Comparison of ENCODE assay signal across 1 cellular context in genomic region chr9:100088202-100088601, GRCh38.
A peak's percentile ranks its signal among the peaks of the same experiment; 100 is the strongest.
TF ChIP-seq lines count a peak whose summit lies in the region.

No MANE protein-coding gene starts in this region.

TF ChIP-seq in K562, 482 proteins besides CTCF, POLR2A, EP300 and RAD21:
- TF ChIP-seq, protein P1, sequence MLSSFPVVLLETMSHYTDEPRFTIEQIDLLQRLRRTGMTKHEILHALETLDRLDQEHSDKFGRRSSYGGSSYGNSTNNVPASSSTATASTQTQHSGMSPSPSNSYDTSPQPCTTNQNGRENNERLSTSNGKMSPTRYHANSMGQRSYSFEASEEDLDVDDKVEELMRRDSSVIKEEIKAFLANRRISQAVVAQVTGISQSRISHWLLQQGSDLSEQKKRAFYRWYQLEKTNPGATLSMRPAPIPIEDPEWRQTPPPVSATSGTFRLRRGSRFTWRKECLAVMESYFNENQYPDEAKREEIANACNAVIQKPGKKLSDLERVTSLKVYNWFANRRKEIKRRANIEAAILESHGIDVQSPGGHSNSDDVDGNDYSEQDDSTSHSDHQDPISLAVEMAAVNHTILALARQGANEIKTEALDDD (IDR thresholded peaks at IDR 0.05) = peak; percentile 50; the same call in 1 of the 2 replicates
- TF ChIP-seq RCOR1 (IDR thresholded peaks at IDR 0.05; ENCODE audit: borderline replicate concordance in 1 of 2, low read depth in 2 of 2, low read length in 2 of 2) = 0 out of 4 replicates have a peak, but pooled peaks of 1 of the 2 experiments have one; percentile 21
- peak; percentile 66; the same call in 1 of the 2 replicates for TF ChIP-seq ZEB2 (IDR thresholded peaks at IDR 0.05)
- TF ChIP-seq SMARCA4 (IDR thresholded peaks at IDR 0.05) = peak; percentile 52
- TF ChIP-seq PPARD (CRISPR knock-in tag; IDR thresholded peaks at IDR 0.05) = no peak
- TF ChIP-seq ZBTB17 (CRISPR knock-in tag; IDR thresholded peaks at IDR 0.05) = no peak
- TF ChIP-seq, protein P2, sequence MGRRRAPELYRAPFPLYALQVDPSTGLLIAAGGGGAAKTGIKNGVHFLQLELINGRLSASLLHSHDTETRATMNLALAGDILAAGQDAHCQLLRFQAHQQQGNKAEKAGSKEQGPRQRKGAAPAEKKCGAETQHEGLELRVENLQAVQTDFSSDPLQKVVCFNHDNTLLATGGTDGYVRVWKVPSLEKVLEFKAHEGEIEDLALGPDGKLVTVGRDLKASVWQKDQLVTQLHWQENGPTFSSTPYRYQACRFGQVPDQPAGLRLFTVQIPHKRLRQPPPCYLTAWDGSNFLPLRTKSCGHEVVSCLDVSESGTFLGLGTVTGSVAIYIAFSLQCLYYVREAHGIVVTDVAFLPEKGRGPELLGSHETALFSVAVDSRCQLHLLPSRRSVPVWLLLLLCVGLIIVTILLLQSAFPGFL (CRISPR knock-in tag; IDR thresholded peaks at IDR 0.05) = no peak
- no peak for TF ChIP-seq ZBTB34 (CRISPR knock-in tag; IDR thresholded peaks at IDR 0.05)
- no peak for TF ChIP-seq HDAC8 (tag; IDR thresholded peaks at IDR 0.05)
- no peak for TF ChIP-seq BRF1 (IDR thresholded peaks at IDR 0.05; ENCODE audit: borderline replicate concordance, extremely low read depth, insufficient read length)
- peak; percentile 36; the same call in 1 of the 2 replicates for TF ChIP-seq SMARCE1 (IDR thresholded peaks at IDR 0.05)
- TF ChIP-seq CTBP1 (IDR thresholded peaks at IDR 0.05; ENCODE audit: borderline replicate concordance) = peak; percentile 51; the same call in 1 of the 2 replicates
- peak; percentile 57; the same call in 1 of the 2 replicates for TF ChIP-seq JUND (IDR thresholded peaks at IDR 0.05; ENCODE audit: borderline replicate concordance, low read depth, low read length)
- no peak; the same call in 2 of the 3 replicates for TF ChIP-seq JUND (tag; IDR thresholded peaks at IDR 0.05; ENCODE audit: borderline replicate concordance, low read depth, low read length)
- no peak for TF ChIP-seq FUS (optimal IDR thresholded peaks at IDR 0.05; ENCODE audit: low read depth, low read length)
- peak; percentile 40 for TF ChIP-seq ARID1B (IDR thresholded peaks at IDR 0.05)
- TF ChIP-seq JUN (IDR thresholded peaks at IDR 0.05; ENCODE audit: borderline replicate concordance, low read depth, low read length) = 0 out of 2 replicates have a peak, but pooled peaks have one; percentile 17
- no peak for TF ChIP-seq JUN (CRISPR knock-in tag; IDR thresholded peaks at IDR 0.05; ENCODE audit: borderline replicate concordance)
- no peak for TF ChIP-seq POLR2AphosphoS5 (IDR thresholded peaks at IDR 0.05; ENCODE audit: control insufficient read depth, insufficient read depth, low read depth, low read length)
- TF ChIP-seq MYBL2 (IDR thresholded peaks at IDR 0.05; ENCODE audit: low read depth) = peak; percentile 77
- TF ChIP-seq MYBL2 (CRISPR knock-in tag; IDR thresholded peaks at IDR 0.05; ENCODE audit: borderline replicate concordance) = no peak
- TF ChIP-seq STAT5A (IDR thresholded peaks at IDR 0.05; ENCODE audit: borderline replicate concordance, low read length) = peak; percentile 61
- TF ChIP-seq CAMTA2 (CRISPR knock-in tag; conservative IDR thresholded peaks at IDR 0.05) = no peak
- TF ChIP-seq, protein P3, sequence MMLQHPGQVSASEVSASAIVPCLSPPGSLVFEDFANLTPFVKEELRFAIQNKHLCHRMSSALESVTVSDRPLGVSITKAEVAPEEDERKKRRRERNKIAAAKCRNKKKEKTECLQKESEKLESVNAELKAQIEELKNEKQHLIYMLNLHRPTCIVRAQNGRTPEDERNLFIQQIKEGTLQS (IDR thresholded peaks at IDR 0.05) = peak; percentile 40; the same call in 1 of the 2 replicates
- TF ChIP-seq, protein P3 (CRISPR knock-in tag; conservative IDR thresholded peaks at IDR 0.05) = no peak
- TF ChIP-seq ZNF165 (CRISPR knock-in tag; IDR thresholded peaks at IDR 0.05; ENCODE audit: borderline replicate concordance) = no peak
- TF ChIP-seq ZNF75A (CRISPR knock-in tag; IDR thresholded peaks at IDR 0.05) = no peak
- peak in 1 of 2 experiments; percentile 48; a peak in 1 of 4 replicates for TF ChIP-seq HDAC1 (IDR thresholded peaks at IDR 0.05)
- peak; percentile 29; the same call in 1 of the 2 replicates for TF ChIP-seq EP400 (IDR thresholded peaks at IDR 0.05)
- TF ChIP-seq ZNF324 (CRISPR knock-in tag; IDR thresholded peaks at IDR 0.05) = no peak
- TF ChIP-seq NFE2L1 (tag; IDR thresholded peaks at IDR 0.05; ENCODE audit: borderline replicate concordance, low read depth) = no peak
- TF ChIP-seq SOX6 (IDR thresholded peaks at IDR 0.05) = 0 out of 2 replicates have a peak, but pooled peaks have one; percentile 28
- TF ChIP-seq DPF2 (IDR thresholded peaks at IDR 0.05) = 0 out of 2 replicates have a peak, but pooled peaks have one; percentile 42
- TF ChIP-seq ATF7 (IDR thresholded peaks at IDR 0.05) = no peak
- TF ChIP-seq TCF7 (IDR thresholded peaks at IDR 0.05; ENCODE audit: borderline replicate concordance) = no peak
- TF ChIP-seq FOXM1 (IDR thresholded peaks at IDR 0.05; ENCODE audit: low read depth) = peak; percentile 51
- TF ChIP-seq FOXM1 (CRISPR knock-in tag; IDR thresholded peaks at IDR 0.05; ENCODE audit: low read depth) = no peak
- TF ChIP-seq, protein P4, sequence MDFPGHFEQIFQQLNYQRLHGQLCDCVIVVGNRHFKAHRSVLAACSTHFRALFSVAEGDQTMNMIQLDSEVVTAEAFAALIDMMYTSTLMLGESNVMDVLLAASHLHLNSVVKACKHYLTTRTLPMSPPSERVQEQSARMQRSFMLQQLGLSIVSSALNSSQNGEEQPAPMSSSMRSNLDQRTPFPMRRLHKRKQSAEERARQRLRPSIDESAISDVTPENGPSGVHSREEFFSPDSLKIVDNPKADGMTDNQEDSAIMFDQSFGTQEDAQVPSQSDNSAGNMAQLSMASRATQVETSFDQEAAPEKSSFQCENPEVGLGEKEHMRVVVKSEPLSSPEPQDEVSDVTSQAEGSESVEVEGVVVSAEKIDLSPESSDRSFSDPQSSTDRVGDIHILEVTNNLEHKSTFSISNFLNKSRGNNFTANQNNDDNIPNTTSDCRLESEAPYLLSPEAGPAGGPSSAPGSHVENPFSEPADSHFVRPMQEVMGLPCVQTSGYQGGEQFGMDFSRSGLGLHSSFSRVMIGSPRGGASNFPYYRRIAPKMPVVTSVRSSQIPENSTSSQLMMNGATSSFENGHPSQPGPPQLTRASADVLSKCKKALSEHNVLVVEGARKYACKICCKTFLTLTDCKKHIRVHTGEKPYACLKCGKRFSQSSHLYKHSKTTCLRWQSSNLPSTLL (IDR thresholded peaks at IDR 0.05) = no peak
- peak; percentile 47 for TF ChIP-seq FOSL1 (tag; conservative IDR thresholded peaks at IDR 0.05)
